8 cellular contexts compared by ENCODE assay signal in genomic region chr14:93941293-93941910, GRCh38. TPM values are rescaled to one million over a fixed set of nuclear protein-coding genes. Genes with fewer than 3 reads are reported as not detected.
DNase-seq lines count a peak whose midpoint lies in the region; ATAC-seq and TF ChIP-seq lines count a peak whose summit lies in the region.
"Had no signal": no experiment of that assay in that cellular context is flagged by ENCODE, and none has a peak within 500 bp of the region (broad histone marks: within the 10 kb centered on the region; RNA-seq: fewer than 3 reads in every experiment).

No MANE protein-coding gene starts in this region.

- H2AFZ ChIP-seq in hepatocyte: no peak overlapping the region

- H3K9me2 ChIP-seq in hepatocyte (replicated peaks; ENCODE audit: insufficient read depth): no peaks in the 10 kb centered on the region

- H3K9me3 ChIP-seq in sigmoid colon (no peaks in the 10 kb centered on the region), hepatocyte (ENCODE audit: low read depth) (no peaks in the 10 kb centered on the region)

- peaks cover 30 to 94% (median 66%) of the 10 kb centered on the region in 4 donors for H3K36me3 ChIP-seq in sigmoid colon
- H3K36me3 ChIP-seq in hepatocyte (replicated peaks; ENCODE audit: insufficient read depth, low read depth): no peaks in the 10 kb centered on the region

- no peak for TF ChIP-seq EP300 in sigmoid colon (IDR thresholded peaks at IDR 0.05)

- no peak overlapping the region for H3K4me2 ChIP-seq in hepatocyte

- no peak for ATAC-seq in GM19035 (IDR thresholded peaks at IDR 0.05; ENCODE audit: unreplicated experiment)

- H3K4me3 ChIP-seq in sigmoid colon: no peak overlapping the region
- no peak overlapping the region for H3K4me3 ChIP-seq in hepatocyte

- 74 to 77% methylated on average over 16 of the region's 16 CpGs for WGBS in sigmoid colon, 2 donors
- 70% methylated on average over 16 of the region's 16 CpGs for WGBS in hepatocyte (ENCODE audit: low lambda C conversion rate, missing lambda C conversion rate)

- intact Hi-C loops in sigmoid colon (cut with DNase I): loop anchor here (5.0 kb wide), 1 partner anchor 196 kb away; no protein-coding TSS in a partner anchor

- peak; percentile 32 for DNase-seq in HCEC 1CT
- DNase-seq in NCI-H2171 treated with DMSO at 0.1 percent for 48 hours (lab: John Stamatoyannopoulos, UW): peak; percentile 94
- DNase-seq in brain pericyte (ENCODE audit: low read depth, low spot score): peak; percentile 96
- no peak for DNase-seq in sigmoid colon
- DNase-seq in medulla oblongata (ENCODE audit: extremely low spot score): no peak
- no peak for DNase-seq in hepatocyte (ENCODE audit: low spot score)

- H3K27me3 ChIP-seq in sigmoid colon (no peaks in the 10 kb centered on the region), hepatocyte (peaks cover 19% of the 10 kb centered on the region)

- no peak for TF ChIP-seq POLR2A in sigmoid colon (IDR thresholded peaks at IDR 0.05)

- peak overlapping the region; percentile 55 to 92 (median 76) for H3K27ac ChIP-seq in sigmoid colon
- no peak overlapping the region for H3K27ac ChIP-seq in hepatocyte
- H3K27ac ChIP-seq: HL-60 had no signal

- no peaks in the 10 kb centered on the region for H3K79me2 ChIP-seq in hepatocyte

- H3K4me1 ChIP-seq in sigmoid colon: peaks cover 0 to 47% (median 34%) of the 10 kb centered on the region in 4 donors
- no peaks in the 10 kb centered on the region for H3K4me1 ChIP-seq in hepatocyte (ENCODE audit: insufficient read depth)

- TF ChIP-seq CTCF in sigmoid colon (IDR thresholded peaks at IDR 0.05) (no peak), hepatocyte (IDR thresholded peaks at IDR 0.05; ENCODE audit: poor library complexity) (no peak)

- no peaks in the 10 kb centered on the region for H4K20me1 ChIP-seq in hepatocyte (ENCODE audit: insufficient read depth, poor library complexity, severe bottlenecking)

RNA-seq across cellular contexts. Expression of gene FAM181A, which starts 14.3 kb away (rescaled TPM):
- not detected for total RNA-seq in sigmoid colon
- not detected for polyA plus RNA-seq in sigmoid colon
- total RNA-seq in hepatocyte: not detected in 2 replicates
- polyA plus RNA-seq in hepatocyte: 0.90 TPM in 1 of 2 replicates, not detected in the other

RNA-seq across cellular contexts. Expression of gene ASB2, which starts 35.0 kb away (rescaled TPM):
- total RNA-seq in sigmoid colon: 100 to 1,000 TPM; 117 to 178 (median 139) TPM
- polyA plus RNA-seq in sigmoid colon: 1 to 10 TPM; 1.2 to 10.0 (median 4.2) TPM
- 0.53 and 1.8 TPM in 2 replicates for total RNA-seq in hepatocyte
- polyA plus RNA-seq in hepatocyte: 0.27 and 0.32 TPM in 2 replicates

RNA-seq across cellular contexts. Expression of gene CCDC197, which starts 55.7 kb away (rescaled TPM):
- not detected for total RNA-seq in sigmoid colon
- polyA plus RNA-seq in sigmoid colon: not detected
- total RNA-seq in hepatocyte: not detected in 2 replicates
- not detected in 2 replicates for polyA plus RNA-seq in hepatocyte

Comparison
In these comparisons a context has a peak if more than half of its experiments do, and no peak if none do; other contexts are left out.
1. DNase-seq: peak in HCEC 1CT (single experiment), NCI-H2171 treated with DMSO at 0.1 percent for 48 hours (single experiment) and brain pericyte (single experiment); none in sigmoid colon (single experiment), medulla oblongata (single experiment) and hepatocyte (single experiment).
2. RNA of gene ASB2, which starts 35.0 kb away (total RNA-seq): 117 to 178 TPM in sigmoid colon; 0.53 to 1.8 TPM in hepatocyte; every median in the first group is over 10 times any median in the second.